8 cellular contexts compared by ENCODE assay signal in genomic region chr1:32652244-32652962, GRCh38. TPM values are rescaled to one million over a fixed set of nuclear protein-coding genes. Genes with fewer than 3 reads are reported as not detected.
DNase-seq lines count a peak whose midpoint lies in the region; ATAC-seq, FAIRE-seq and TF ChIP-seq lines count a peak whose summit lies in the region.

No MANE protein-coding gene starts in this region.

- H3K36me3 ChIP-seq in SJSA1 (peaks cover 62% of the 10 kb centered on the region), gastrocnemius medialis (peaks cover 0 to 39% of the 10 kb centered on the region in 2 donors)

- DNase-seq in GM19239 (ENCODE audit: insufficient read length, low spot score) (no peak), SJSA1 (ENCODE audit: low read depth in 1 of 2, low spot score in 2 of 2) (no peak), fibroblast of mammary gland (ENCODE audit: low read depth) (no peak), gastrocnemius medialis (no peak), KBM-7 (no peak), NCI-H2196 (lab: John Stamatoyannopoulos, UW; ENCODE audit: unreplicated experiment) (no peak)

- H3K27ac ChIP-seq in SJSA1 (no peak overlapping the region), gastrocnemius medialis (peak overlapping the region; percentile 93 to 100 (median 100))

- TF ChIP-seq CTCF in fibroblast of mammary gland (conservative IDR thresholded peaks at IDR 0.05; ENCODE audit: control insufficient read depth, insufficient read depth, low read depth, low read length) (no peak), gastrocnemius medialis (IDR thresholded peaks at IDR 0.05 in 4 of 5, conservative IDR thresholded peaks at IDR 0.05 in 1 of 5) (no peak)

- H3K4me3 ChIP-seq in SJSA1 = peak overlapping the region; percentile 72
- H3K4me3 ChIP-seq in fibroblast of mammary gland (ENCODE audit: control insufficient read depth, low read depth, low read length) = peak overlapping the region; percentile 80
- peak overlapping the region; percentile 77 to 90 (median 82) for H3K4me3 ChIP-seq in gastrocnemius medialis

- no peaks in the 10 kb centered on the region for H3K9me3 ChIP-seq in SJSA1 (replicated peaks)
- no peaks in the 10 kb centered on the region for H3K9me3 ChIP-seq in gastrocnemius medialis

- ATAC-seq in gastrocnemius medialis = no peak
- ATAC-seq in HG03354 (IDR thresholded peaks at IDR 0.05; ENCODE audit: poor library complexity, severe bottlenecking, unreplicated experiment) = no peak
- no peak for ATAC-seq in HG02840 (IDR thresholded peaks at IDR 0.05; ENCODE audit: low FRiP score, unreplicated experiment)

- in situ Hi-C loops in gastrocnemius medialis (cut with MboI; ENCODE audit: low sequenced_read_pairs in 4 of 4) (no loop called here), KBM-7 (cut with MboI; ENCODE audit: low pct_unique_long_range_greater_than_20kb, low sequenced_read_pairs) (no loop called here)

- no peak for TF ChIP-seq POLR2A in gastrocnemius medialis (IDR thresholded peaks at IDR 0.05)

- H3K27me3 ChIP-seq in SJSA1 (replicated peaks) (no peaks in the 10 kb centered on the region), gastrocnemius medialis (no peaks in the 10 kb centered on the region)

- intact Hi-C loops in gastrocnemius medialis (cut with DNase I; ENCODE audit: low total_unique reads) = no loop called here

- FAIRE-seq in GM19239 (lab: Jason Lieb, UNC) = peak; percentile 64

- H3K4me1 ChIP-seq in SJSA1 (replicated peaks) (peaks cover 36% of the 10 kb centered on the region), gastrocnemius medialis (peaks cover 27 to 40% of the 10 kb centered on the region in 2 donors)

RNA-seq across cellular contexts. Expression of gene RBBP4, which starts 1.4 kb away (rescaled TPM):
- total RNA-seq in SJSA1 (2014; rRNA removed; shearing (Covaris generic)) = 160 and 208 TPM in 2 replicates
- 10 to 100 TPM; 50.0 to 92.3 (median 53.0) TPM for total RNA-seq in gastrocnemius medialis

RNA-seq across cellular contexts. Expression of gene ZBTB8OS, which starts 2.1 kb away (rescaled TPM):
- total RNA-seq in SJSA1 (2014; rRNA removed; shearing (Covaris generic)) = 81.1 and 92.2 TPM in 2 replicates
- 10 to 100 TPM; 22.1 to 48.1 (median 27.1) TPM for total RNA-seq in gastrocnemius medialis

RNA-seq across cellular contexts. Expression of gene SYNC, which starts 50.2 kb away (rescaled TPM):
- total RNA-seq in SJSA1 (2014; rRNA removed; shearing (Covaris generic)) = 167 and 209 TPM in 2 replicates
- 100 to 1,000 TPM in 3 of 4 donors, 10 to 100 TPM in 1; 68.3 to 252 (median 158) TPM for total RNA-seq in gastrocnemius medialis
